17 cellular contexts compared by ENCODE assay signal in genomic region chr7:69761290-69761922, GRCh38.
DNase-seq lines count a peak whose midpoint lies in the region; FAIRE-seq and TF ChIP-seq lines count a peak whose summit lies in the region.
"Had no signal": no experiment of that assay in that cellular context is flagged by ENCODE, and none has a peak within 500 bp of the region (broad histone marks: within the 10 kb centered on the region; RNA-seq: fewer than 3 reads in every experiment).

No MANE protein-coding gene starts in this region.

- TF ChIP-seq CTCF in D721Med (IDR thresholded peaks at IDR 0.05; ENCODE audit: insufficient read depth, missing control alignments): no peak
- no peak for TF ChIP-seq CTCF in chondrocyte (IDR thresholded peaks at IDR 0.05)
- TF ChIP-seq CTCF in nephron progenitor cell (IDR thresholded peaks at IDR 0.05): no peak
- TF ChIP-seq CTCF in prostate gland (IDR thresholded peaks at IDR 0.05): no peak

- no peak overlapping the region for H3K4me3 ChIP-seq in prostate gland
- H3K4me3 ChIP-seq in GM23248: no peak overlapping the region
- H3K4me3 ChIP-seq: BLaER1 treated with 17β-estradiol and CSF1 and Interleukin-3, amounts not matched to agents 10 nM and 100 nM had no signal

- H3K9me3 Mint-ChIP-seq in chondrocyte (ENCODE audit: low read depth) (no peaks in the 10 kb centered on the region), nephron progenitor cell (no peaks in the 10 kb centered on the region)
- H3K9me3 Mint-ChIP-seq: H9 had no signal

- H3K27me3 ChIP-seq in prostate gland (replicated peaks; ENCODE audit: insufficient read depth): no peaks in the 10 kb centered on the region
- H3K27me3 ChIP-seq in GM23248 (replicated peaks; ENCODE audit: insufficient read depth): no peaks in the 10 kb centered on the region
- H3K27me3 ChIP-seq: BLaER1 treated with 17β-estradiol and CSF1 and Interleukin-3, amounts not matched to agents 10 nM and 100 nM had no signal

- H3K36me3 Mint-ChIP-seq in chondrocyte (ENCODE audit: low read depth) (no peaks in the 10 kb centered on the region), nephron progenitor cell (ENCODE audit: low read depth) (peaks cover 5% of the 10 kb centered on the region)
- H3K36me3 Mint-ChIP-seq: CD4-positive, CD25-positive, alpha-beta regulatory T cell had no signal

- WGBS in prostate gland: 55% methylated on average over 5 of the region's 5 CpGs
- WGBS in GM23248 (ENCODE audit: low coverage in 1 of 2, low lambda C conversion rate in 2 of 2, missing lambda C conversion rate in 2 of 2), 2 experiments: 70 to 73% methylated on average over 5 of the region's 5 CpGs

- H3K27ac Mint-ChIP-seq in chondrocyte (ENCODE audit: unreplicated experiment): peak overlapping the region; percentile 4
- H3K27ac Mint-ChIP-seq in nephron progenitor cell: peak overlapping the region; percentile 12
- H3K27ac Mint-ChIP-seq: CD4-positive, CD25-positive, alpha-beta regulatory T cell had no signal

- peak; percentile 31 for DNase-seq in D721Med (ENCODE audit: insufficient read length, low spot score)
- DNase-seq in NCI-H524 treated with DMSO at 0.1 percent for 48 hours (lab: John Stamatoyannopoulos, UW): peak; percentile 32
- DNase-seq in chondrocyte (ENCODE audit: low spot score): no peak
- no peak for DNase-seq in nephron progenitor cell
- no peak for DNase-seq in prostate gland (ENCODE audit: low spot score)
- no peak for DNase-seq in ecto neural progenitor cell (ENCODE audit: low spot score)
- DNase-seq in NCI-H510A (lab: John Stamatoyannopoulos, UW): no peak
- no peak for DNase-seq in GM23248
- DNase-seq: ACHN; CD4-positive, CD25-positive, alpha-beta regulatory T cell; DMS79; GOT3; H9 had no signal

- TF ChIP-seq POLR2A in prostate gland (IDR thresholded peaks at IDR 0.05): no peak

- H3K9me2 ChIP-seq in GM23248 (ENCODE audit: insufficient read depth): no peaks in the 10 kb centered on the region

- H3K79me2 ChIP-seq in GM23248 (ENCODE audit: insufficient read depth): no peaks in the 10 kb centered on the region

- no peak overlapping the region for H3K27ac ChIP-seq in prostate gland
- no peak overlapping the region for H3K27ac ChIP-seq in GM23248
- H3K27ac ChIP-seq: BLaER1 treated with 17β-estradiol and CSF1 and Interleukin-3, amounts not matched to agents 10 nM and 100 nM had no signal

- no peaks in the 10 kb centered on the region for H3K9me3 ChIP-seq in prostate gland
- no peaks in the 10 kb centered on the region for H3K9me3 ChIP-seq in GM23248 (ENCODE audit: low read depth)

- H3K4me1 ChIP-seq in prostate gland (replicated peaks) (no peaks in the 10 kb centered on the region), GM23248 (ENCODE audit: insufficient read depth) (peaks cover 5% of the 10 kb centered on the region; the same call in 1 of the 2 replicates)

- no peaks in the 10 kb centered on the region for H3K36me3 ChIP-seq in prostate gland
- H3K36me3 ChIP-seq in GM23248 (ENCODE audit: low read depth): no peaks in the 10 kb centered on the region

- H3K9ac ChIP-seq in GM23248: no peak overlapping the region
- H3K9ac ChIP-seq: BLaER1 treated with 17β-estradiol and CSF1 and Interleukin-3, amounts not matched to agents 10 nM and 100 nM had no signal

- H3K4me1 Mint-ChIP-seq in chondrocyte (ENCODE audit: low read depth) (peaks cover 23% of the 10 kb centered on the region), nephron progenitor cell (peaks cover 58% of the 10 kb centered on the region)

- H4K20me1 ChIP-seq in GM23248 (ENCODE audit: insufficient read depth): no peaks in the 10 kb centered on the region

- no peak overlapping the region for H2AFZ ChIP-seq in GM23248

- H3K4me2 ChIP-seq in GM23248 (ENCODE audit: unreplicated experiment): no peak overlapping the region
- H3K4me2 ChIP-seq: BLaER1 treated with 17β-estradiol and CSF1 and Interleukin-3, amounts not matched to agents 10 nM and 100 nM had no signal

- H3K4me3 Mint-ChIP-seq in chondrocyte (ENCODE audit: unreplicated experiment) (no peak overlapping the region), nephron progenitor cell (no peak overlapping the region)
- H3K4me3 Mint-ChIP-seq: CD4-positive, CD25-positive, alpha-beta regulatory T cell; H9 had no signal

- H3K27me3 Mint-ChIP-seq in chondrocyte (ENCODE audit: low read depth): no peaks in the 10 kb centered on the region
- no peaks in the 10 kb centered on the region for H3K27me3 Mint-ChIP-seq in nephron progenitor cell (ENCODE audit: low read depth, poor library complexity)
- H3K27me3 Mint-ChIP-seq: CD4-positive, CD25-positive, alpha-beta regulatory T cell had no signal

- FAIRE-seq in D721Med (lab: Jason Lieb, UNC): no peak
- FAIRE-seq: GM12892, HepG2, HTR-8/SVneo had no signal

- no peaks in the 10 kb centered on the region for H3F3A ChIP-seq in GM23248 (ENCODE audit: insufficient read depth)

- intact Hi-C loops in prostate gland (cut with DNase I): no loop called here

- in situ Hi-C loops in GM23248 (cut with MboI): no loop called here

Comparison
In these comparisons a context has a peak if more than half of its experiments do, and no peak if none do; other contexts are left out.
1. DNase-seq: peak in D721Med (single experiment) and NCI-H524 treated with DMSO at 0.1 percent for 48 hours (single experiment); none in chondrocyte (single experiment), nephron progenitor cell (single experiment), prostate gland (single experiment), ecto neural progenitor cell (single experiment), NCI-H510A (single experiment) and GM23248 (single experiment).